In genomic region chr9:12916037-12916436, GRCh38 we compare ENCODE assay signal across 18 cellular contexts.
A peak's percentile ranks its signal among the peaks of the same experiment; 100 is the strongest.
DNase-seq lines count a peak whose midpoint lies in the region; ATAC-seq, FAIRE-seq and TF ChIP-seq lines count a peak whose summit lies in the region.
"Had no signal": no experiment of that assay in that cellular context is flagged by ENCODE, and none has a peak within 500 bp of the region (broad histone marks: within the 10 kb centered on the region; RNA-seq: fewer than 3 reads in every experiment).

No MANE protein-coding gene starts in this region.

- no peak for ATAC-seq in GM18502 (IDR thresholded peaks at IDR 0.05; ENCODE audit: poor library complexity, unreplicated experiment)
- ATAC-seq in stimulated activated naive CD8-positive, alpha-beta T cell treated with anti-CD3 and anti-CD28 coated beads, Interleukin-15, amount 100 ng/mL, for 72 hours = no peak

- H3K4me3 Mint-ChIP-seq in neural crest cell = no peak overlapping the region
- no peak overlapping the region for H3K4me3 Mint-ChIP-seq in stimulated activated naive CD8-positive, alpha-beta T cell treated with anti-CD3 and anti-CD28 coated beads, Interleukin-15, amount 100 ng/mL, for 72 hours
- no peak overlapping the region for H3K4me3 Mint-ChIP-seq in osteocyte (ENCODE audit: unreplicated experiment)
- H3K4me3 Mint-ChIP-seq: activated naive CD8-positive, alpha-beta T cell treated with anti-CD3 and anti-CD28 coated beads for 36 hours had no signal

- H3K27me3 Mint-ChIP-seq in neural crest cell (ENCODE audit: low read depth) = no peaks in the 10 kb centered on the region
- no peaks in the 10 kb centered on the region for H3K27me3 Mint-ChIP-seq in stimulated activated naive CD8-positive, alpha-beta T cell treated with anti-CD3 and anti-CD28 coated beads, Interleukin-15, amount 100 ng/mL, for 72 hours
- no peaks in the 10 kb centered on the region for H3K27me3 Mint-ChIP-seq in osteocyte (ENCODE audit: unreplicated experiment)
- H3K27me3 Mint-ChIP-seq: activated naive CD8-positive, alpha-beta T cell treated with anti-CD3 and anti-CD28 coated beads for 36 hours had no signal

- no peaks in the 10 kb centered on the region for H3K9me3 Mint-ChIP-seq in neural crest cell
- H3K9me3 Mint-ChIP-seq in stimulated activated naive CD8-positive, alpha-beta T cell treated with anti-CD3 and anti-CD28 coated beads, Interleukin-15, amount 100 ng/mL, for 72 hours = peaks cover 9 to 19% of the 10 kb centered on the region in 2 donors
- H3K9me3 Mint-ChIP-seq in osteocyte (ENCODE audit: unreplicated experiment) = peaks cover 5% of the 10 kb centered on the region

- H3K27ac Mint-ChIP-seq in neural crest cell (ENCODE audit: unreplicated experiment) = peak overlapping the region; percentile 90
- H3K27ac Mint-ChIP-seq in stimulated activated naive CD8-positive, alpha-beta T cell treated with anti-CD3 and anti-CD28 coated beads, Interleukin-15, amount 100 ng/mL, for 72 hours = no peak overlapping the region
- no peak overlapping the region for H3K27ac Mint-ChIP-seq in osteocyte (ENCODE audit: unreplicated experiment)
- H3K27ac Mint-ChIP-seq: activated naive CD8-positive, alpha-beta T cell treated with anti-CD3 and anti-CD28 coated beads for 36 hours had no signal

- FAIRE-seq in TTC549 (lab: Jason Lieb, UNC) = peak; percentile 96
- FAIRE-seq: GM19239 had no signal

- DNase-seq in ELF-1 (ENCODE audit: low read depth, low spot score) (peak; percentile 55), foreskin fibroblast (peak; percentile 66 to 79), neural crest cell (ENCODE audit: low read depth, low spot score) (peak; percentile 22), LoVo (ENCODE audit: low spot score) (no peak), osteocyte (ENCODE audit: extremely low spot score, unreplicated experiment) (no peak)
- no peak for DNase-seq in stimulated activated naive CD8-positive, alpha-beta T cell treated with anti-CD3 and anti-CD28 coated beads, Interleukin-15, amount 100 ng/mL, for 72 hours
- DNase-seq: activated CD8-positive, alpha-beta memory T cell treated with anti-CD3 and anti-CD28 coated beads, Interleukin-2, amount 50 U/mL, for 48 hours; activated naive CD8-positive, alpha-beta T cell treated with anti-CD3 and anti-CD28 coated beads for 36 hours; DND-41; effector CD8-positive, alpha-beta T cell; H7; NCI-H1105; NCI-H748 treated with DMSO at 0.1 percent for 48 hours; right cardiac atrium; SIG-M5 had no signal

- H3K4me3 ChIP-seq in foreskin fibroblast (ENCODE audit: low read depth in 1 of 2, low read length in 2 of 2) = no peak overlapping the region

- TF ChIP-seq CTCF in foreskin fibroblast (IDR thresholded peaks at IDR 0.05; ENCODE audit: low read depth, low read length) = no peak
- TF ChIP-seq CTCF in neural crest cell (conservative IDR thresholded peaks at IDR 0.05) = no peak
- TF ChIP-seq CTCF in osteocyte (IDR thresholded peaks at IDR 0.05) = no peak

- H3K4me1 Mint-ChIP-seq in neural crest cell (peaks cover 26% of the 10 kb centered on the region), osteocyte (ENCODE audit: unreplicated experiment) (peaks cover 16% of the 10 kb centered on the region)
- no peaks in the 10 kb centered on the region for H3K4me1 Mint-ChIP-seq in stimulated activated naive CD8-positive, alpha-beta T cell treated with anti-CD3 and anti-CD28 coated beads, Interleukin-15, amount 100 ng/mL, for 72 hours
- H3K4me1 Mint-ChIP-seq: activated naive CD8-positive, alpha-beta T cell treated with anti-CD3 and anti-CD28 coated beads for 36 hours had no signal

- no peaks in the 10 kb centered on the region for H3K36me3 Mint-ChIP-seq in neural crest cell (ENCODE audit: low read depth)
- H3K36me3 Mint-ChIP-seq in osteocyte (ENCODE audit: unreplicated experiment) = peaks cover 3% of the 10 kb centered on the region
- H3K36me3 Mint-ChIP-seq: activated naive CD8-positive, alpha-beta T cell treated with anti-CD3 and anti-CD28 coated beads for 36 hours had no signal

Comparison
In these comparisons a context has a peak if more than half of its experiments do, and no peak if none do; other contexts are left out.
1. DNase-seq: peak in ELF-1 (single experiment), foreskin fibroblast (2 of 2) and neural crest cell (single experiment); none in LoVo (single experiment), stimulated activated naive CD8-positive, alpha-beta T cell treated with anti-CD3 and anti-CD28 coated beads, Interleukin-15, amount 100 ng/mL, for 72 hours (0 of 2) and osteocyte (single experiment).